ENCODE assay signal across 22 cellular contexts in genomic region chr2:64189586-64189985, GRCh38. TPM values are rescaled to one million over a fixed set of nuclear protein-coding genes. Genes with fewer than 3 reads are reported as not detected.
DNase-seq lines count a peak whose midpoint lies in the region; ATAC-seq, FAIRE-seq and TF ChIP-seq lines count a peak whose summit lies in the region.
"Had no signal": no experiment of that assay in that cellular context is flagged by ENCODE, and none has a peak within 500 bp of the region (broad histone marks: within the 10 kb centered on the region; RNA-seq: fewer than 3 reads in every experiment).

No MANE protein-coding gene starts in this region.

- H3K79me2 ChIP-seq in H1 (ENCODE audit: control insufficient read depth in 1 of 2, insufficient read depth in 2 of 2, low read length in 2 of 2) (no peaks in the 10 kb centered on the region), parathyroid adenoma (no peaks in the 10 kb centered on the region)

- TF ChIP-seq RAD21 in H1 (IDR thresholded peaks at IDR 0.05 in 1 of 2, conservative IDR thresholded peaks at IDR 0.05 in 1 of 2; ENCODE audit: low read depth in 2 of 2, low read length in 2 of 2): no peak

- H3K79me1 ChIP-seq in H1 (ENCODE audit: low read depth, low read length): no peaks in the 10 kb centered on the region

- H4K5ac ChIP-seq in H1 (ENCODE audit: insufficient read length, low read depth, low read length): no peak overlapping the region

- H3K36me3 ChIP-seq in H1 (ENCODE audit: control insufficient read depth in 2 of 4, insufficient read depth in 4 of 4, low read length in 3 of 4) (no peaks in the 10 kb centered on the region), parathyroid adenoma (ENCODE audit: control insufficient read depth, insufficient read depth, low read length) (no peaks in the 10 kb centered on the region)
- H3K36me3 ChIP-seq: SJSA1 had no signal

- H3K27me3 Mint-ChIP-seq in activated T-cell treated with anti-CD3 and anti-CD28 coated beads, Interleukin-2, amount 50 U/mL, for 72 hours (ENCODE audit: low read depth): no peaks in the 10 kb centered on the region
- H3K27me3 Mint-ChIP-seq: IgD-negative memory B cell had no signal

- no peak overlapping the region for H3K4me3 ChIP-seq in H1 (ENCODE audit: extremely low read depth in 1 of 4, insufficient read depth in 2 of 4, low read depth in 3 of 4, low read length in 4 of 4)
- H3K4me3 ChIP-seq in parathyroid adenoma (ENCODE audit: low read depth, low read length): no peak overlapping the region
- H3K4me3 ChIP-seq: SJSA1 had no signal

- H3K9me3 ChIP-seq in H1 (ENCODE audit: insufficient read depth in 2 of 2, low read depth in 1 of 2, low read length in 1 of 2) (no peaks in the 10 kb centered on the region), parathyroid adenoma (ENCODE audit: control insufficient read depth, low read length) (no peaks in the 10 kb centered on the region)
- H3K9me3 ChIP-seq: SJSA1 had no signal

- H3K23me2 ChIP-seq in H1 (ENCODE audit: low read depth, low read length): no peaks in the 10 kb centered on the region

- H3K27ac ChIP-seq in H1 (ENCODE audit: low read depth, low read length) (no peak overlapping the region), parathyroid adenoma (no peak overlapping the region)
- H3K27ac ChIP-seq: 22Rv1, SJSA1 had no signal

- H2BK12ac ChIP-seq in H1 (ENCODE audit: low read depth, low read length): no peak overlapping the region

- H3K4me2 ChIP-seq in H1 (ENCODE audit: insufficient read depth in 1 of 2, low read depth in 2 of 2, low read length in 2 of 2) (no peak overlapping the region), parathyroid adenoma (ENCODE audit: low read length) (no peak overlapping the region)

- no peak overlapping the region; the same call in 1 of the 2 replicates for H4K8ac ChIP-seq in H1 (ENCODE audit: extremely low read depth, insufficient read depth, low read length)

- H3K4me1 ChIP-seq in H1 (replicated peaks in 1 of 4; ENCODE audit: control insufficient read depth in 3 of 4, insufficient read depth in 4 of 4, low read length in 3 of 4) (peaks cover 0 to 4% (median 3%) of the 10 kb centered on the region in 4 experiments; a peak in 5 of 7 replicates), parathyroid adenoma (peaks cover 2% of the 10 kb centered on the region)
- H3K4me1 ChIP-seq: SJSA1 had no signal

- no peak overlapping the region for H2BK5ac ChIP-seq in H1 (ENCODE audit: low read depth, low read length)

- no peak for DNase-seq in activated T-cell treated with anti-CD3 and anti-CD28 coated beads, Interleukin-2, amount 50 U/mL, for 72 hours
- DNase-seq in activated T-cell treated with anti-CD3 and anti-CD28 coated beads, Interleukin-2, amount 50 U/mL, for 1 hour: no peak
- no peak for DNase-seq in H1 (ENCODE audit: low read depth in 1 of 2, low spot score in 2 of 2)
- no peak for DNase-seq in DMS114 treated with DMSO at 0.1 percent for 48 hours (lab: John Stamatoyannopoulos, UW; ENCODE audit: unreplicated experiment)
- DNase-seq in NCI-H2196 treated with DMSO at 0.1 percent for 48 hours (lab: John Stamatoyannopoulos, UW; ENCODE audit: unreplicated experiment): no peak
- no peak for DNase-seq in 8988T
- DNase-seq: C1 segment of cervical spinal cord, DMS79, GOT3, MV-4-11, NCI-H1105 treated with DMSO at 0.1 percent for 48 hours, NCI-H2029 treated with DMSO at 0.1 percent for 48 hours, NCI-H524 treated with DMSO at 0.1 percent for 48 hours, NCI-H82 had no signal

- H3K14ac ChIP-seq in H1 (ENCODE audit: insufficient read length): no peak overlapping the region

- no peak overlapping the region for H2BK15ac ChIP-seq in H1 (ENCODE audit: low read length)

- peaks cover 37% of the 10 kb centered on the region for H3K4me1 Mint-ChIP-seq in activated T-cell treated with anti-CD3 and anti-CD28 coated beads, Interleukin-2, amount 50 U/mL, for 72 hours (ENCODE audit: low read depth)

- H2AFZ ChIP-seq in H1 (ENCODE audit: low read length) (no peak overlapping the region), parathyroid adenoma (peak overlapping the region; percentile 18)

- H3K56ac ChIP-seq in H1 (replicated peaks; ENCODE audit: insufficient read length, low read depth, low read length): no peak overlapping the region

- peaks cover 0 to 1% of the 10 kb centered on the region in 2 donors for H3K36me3 Mint-ChIP-seq in activated T-cell treated with anti-CD3 and anti-CD28 coated beads, Interleukin-2, amount 50 U/mL, for 72 hours (ENCODE audit: insufficient read depth in 2 of 2)
- H3K36me3 Mint-ChIP-seq: IgD-negative memory B cell had no signal

- TF ChIP-seq CTCF in H1 (IDR thresholded peaks at IDR 0.05; ENCODE audit: control extremely low read depth in 1 of 3, insufficient read depth in 1 of 3, low read depth in 1 of 3, low read length in 3 of 3): no peak
- TF ChIP-seq CTCF in parathyroid adenoma (IDR thresholded peaks at IDR 0.05): no peak

- peak overlapping the region; percentile 56 for H3K27ac Mint-ChIP-seq in activated T-cell treated with anti-CD3 and anti-CD28 coated beads, Interleukin-2, amount 50 U/mL, for 72 hours

- H3K4me3 Mint-ChIP-seq in activated T-cell treated with anti-CD3 and anti-CD28 coated beads, Interleukin-2, amount 50 U/mL, for 72 hours: no peak overlapping the region

- no peak overlapping the region for H3K23ac ChIP-seq in H1 (ENCODE audit: insufficient read length)

- no peak for FAIRE-seq in H1 (lab: Jason Lieb, UNC)
- FAIRE-seq: D721Med had no signal

- H3K27me3 ChIP-seq in H1 (replicated peaks in 1 of 4; ENCODE audit: control insufficient read depth in 3 of 4, extremely low read depth in 1 of 4, insufficient read depth in 3 of 4, low read length in 3 of 4) (no peaks in the 10 kb centered on the region), parathyroid adenoma (ENCODE audit: control insufficient read depth, insufficient read depth, low read length) (no peaks in the 10 kb centered on the region)

- no peak for TF ChIP-seq EP300 in H1 (IDR thresholded peaks at IDR 0.05; ENCODE audit: borderline replicate concordance in 1 of 2, low read depth in 2 of 2, low read length in 2 of 2)

- peaks cover 0 to 2% of the 10 kb centered on the region in 2 donors for H3K9me3 Mint-ChIP-seq in activated T-cell treated with anti-CD3 and anti-CD28 coated beads, Interleukin-2, amount 50 U/mL, for 72 hours
- H3K9me3 Mint-ChIP-seq: IgD-negative memory B cell had no signal

- peak overlapping the region; percentile 44 for H4K91ac ChIP-seq in H1 (replicated peaks; ENCODE audit: insufficient read length, low read length)

- TF ChIP-seq POLR2A in H1 (IDR thresholded peaks at IDR 0.05; ENCODE audit: control extremely low read depth in 1 of 2, low read depth in 2 of 2, low read length in 2 of 2): no peak

- no peak overlapping the region for H2BK20ac ChIP-seq in H1 (ENCODE audit: low read length)

- no peak overlapping the region for H3K18ac ChIP-seq in H1 (ENCODE audit: extremely low read depth, low read length)

- no peak overlapping the region for H3K4ac ChIP-seq in H1 (replicated peaks; ENCODE audit: insufficient read length, low read depth, low read length)

- no peak overlapping the region for H3K9ac ChIP-seq in H1 (replicated peaks in 1 of 4; ENCODE audit: extremely low read depth in 1 of 4, low read depth in 3 of 4, low read length in 3 of 4)
- no peak overlapping the region for H3K9ac ChIP-seq in parathyroid adenoma

- H2AK5ac ChIP-seq in H1 (ENCODE audit: low read depth, low read length): no peak overlapping the region

- H2BK120ac ChIP-seq in H1 (replicated peaks; ENCODE audit: low read depth, low read length): no peak overlapping the region

- H4K20me1 ChIP-seq in H1 (replicated peaks in 1 of 2; ENCODE audit: control insufficient read depth in 1 of 2, insufficient read depth in 2 of 2, low read length in 2 of 2): no peaks in the 10 kb centered on the region

- CTCF ChIA-PET in H1 (lab: Charles Lee; ENCODE audit: partially characterized antibody): interaction anchor here (1.5 kb wide), 1 partner anchor 298 kb away, joined by 3 read pairs; no protein-coding TSS in a partner anchor

- no peak for ATAC-seq in activated T-cell treated with anti-CD3 and anti-CD28 coated beads, Interleukin-2, amount 50 U/mL, for 72 hours (replicated peaks in 1 of 2)
- ATAC-seq in GM18520 (IDR thresholded peaks at IDR 0.05; ENCODE audit: unreplicated experiment): no peak
- ATAC-seq: HCT116, Right ventricle myocardium inferior had no signal

- POLR2A ChIA-PET in H1 (lab: Charles Lee; ENCODE audit: partially characterized antibody): interaction anchor here (0.5 kb wide), 1 partner anchor 727 kb away, joined by 3 read pairs; no protein-coding TSS in a partner anchor

TF ChIP-seq in H1, 55 proteins besides CTCF, POLR2A, EP300 and RAD21 (continues in another document):
- TF ChIP-seq CEBPB (IDR thresholded peaks at IDR 0.05; ENCODE audit: low read depth, low read length) (no peak), TAF7 (optimal IDR thresholded peaks at IDR 0.05; ENCODE audit: borderline replicate concordance, low read depth, low read length) (no peak), ATF3 (IDR thresholded peaks at IDR 0.05; ENCODE audit: insufficient read depth, low read depth, low read length) (no peak), SIRT6 (IDR thresholded peaks at IDR 0.05; ENCODE audit: low read length) (no peak), CBX8 (IDR thresholded peaks at IDR 0.05; ENCODE audit: borderline replicate concordance, low read depth, low read length) (no peak), JUND (IDR thresholded peaks at IDR 0.05; ENCODE audit: low read length) (no peak), EZH2 (IDR thresholded peaks at IDR 0.05; ENCODE audit: low read depth, low read length, severe bottlenecking) (no peak), SAP30 (IDR thresholded peaks at IDR 0.05; ENCODE audit: insufficient read depth, insufficient replicate concordance, low read length) (no peak), MAX (IDR thresholded peaks at IDR 0.05) (no peak), SP4 (IDR thresholded peaks at IDR 0.05; ENCODE audit: low read length) (no peak)

RNA-seq across cellular contexts. Expression of gene PELI1, which starts 45.4 kb away (rescaled TPM):
- total RNA-seq in activated T-cell treated with anti-CD3 and anti-CD28 coated beads, Interleukin-2, amount 50 U/mL, for 72 hours: 10 to 100 TPM; 33.1 to 59.4 TPM
- total RNA-seq in H1 (2021; fragmentation: NEBNext Ultra II Directional; extraction: Animal tissue kit (Norgen Biotek cat#: 25700)): 57.1 and 57.2 TPM in 2 replicates
- polyA plus RNA-seq in H1 (2011; rRNA removed): 17.1 and 21.8 TPM in 2 replicates
- polyA plus RNA-seq in H1 (2011; cell fraction: cytosol; rRNA removed): 31.5 TPM
- 20.5 TPM for polyA plus RNA-seq in H1 (2011; cell fraction: nucleus; rRNA removed)
- polyA plus RNA-seq in H1 (2012, experiment 1 of 2): 21.2 to 39.2 TPM (median 25.6 TPM) in 4 replicates
- 3.4 TPM for polyA plus RNA-seq in H1 (2012, experiment 2 of 2)
- polyA plus RNA-seq in H1 (2013, experiment 1 of 2): 26.7 TPM
- polyA plus RNA-seq in H1 (2013, experiment 2 of 2): 27.3 TPM
- polyA minus RNA-seq in H1 (2011; rRNA and poly(A)+ RNA removed): 31.0 and 38.5 TPM in 2 replicates
- 43.7 TPM for polyA minus RNA-seq in H1 (2011; cell fraction: cytosol; rRNA and poly(A)+ RNA removed)
- polyA minus RNA-seq in H1 (2011; cell fraction: nucleus; rRNA and poly(A)+ RNA removed): 82.6 TPM
